7 cellular contexts compared by ENCODE assay signal in genomic region chr15:30723540-30724175, GRCh38.
DNase-seq lines count a peak whose midpoint lies in the region; ATAC-seq and TF ChIP-seq lines count a peak whose summit lies in the region.
"Not testable (repeated sequence)": the region's sequence is repeated elsewhere in the genome, so short reads cannot be mapped to it uniquely, and the experiment has no call there.

No MANE protein-coding gene starts in this region.

- H3K36me3 Mint-ChIP-seq in CD14-positive monocyte, result peaks cover 50 to 73% of the 10 kb centered on the region in 2 donors
- peaks cover 37% of the 10 kb centered on the region for H3K36me3 Mint-ChIP-seq in T-helper 1 cell treated with Interleukin-12 subunit alpha and Interleukin-12 subunit beta and Interleukin-4 antibody, amounts not matched to agents 30 μg/mL and 1 μg/mL, for 36 hours (ENCODE audit: low read depth)
- H3K36me3 Mint-ChIP-seq in activated CD8-positive, alpha-beta T cell treated with anti-CD3 and anti-CD28 coated beads, Interleukin-2, amount 10 ng/mL, durations not matched to agents 7 days and 5 days (ENCODE audit: low read depth), result peaks cover 68% of the 10 kb centered on the region
- H3K36me3 Mint-ChIP-seq in activated naive CD8-positive, alpha-beta T cell treated with anti-CD3 and anti-CD28 coated beads, Interleukin-2, amount 50 U/mL, for 24 hours (ENCODE audit: low read depth), result peaks cover 50% of the 10 kb centered on the region
- not testable (repeated sequence) for H3K36me3 Mint-ChIP-seq in stimulated activated effector memory CD8-positive, alpha-beta T cell treated with anti-CD3 and anti-CD28 coated beads, Interleukin-12 subunit alpha, Interleukin-12 subunit beta, amount 100 ng/mL, for 72 hours

- peak overlapping the region in 6 of 7 donors; percentile 3 to 72 (median 24) for H3K27ac Mint-ChIP-seq in CD14-positive monocyte
- peak overlapping the region; percentile 46 for H3K27ac Mint-ChIP-seq in T-helper 1 cell treated with Interleukin-12 subunit alpha and Interleukin-12 subunit beta and Interleukin-4 antibody, amounts not matched to agents 30 μg/mL and 1 μg/mL, for 36 hours
- H3K27ac Mint-ChIP-seq in activated CD8-positive, alpha-beta T cell treated with anti-CD3 and anti-CD28 coated beads, Interleukin-2, amount 10 ng/mL, durations not matched to agents 7 days and 5 days, result peak overlapping the region; percentile 28
- peak overlapping the region; percentile 9 for H3K27ac Mint-ChIP-seq in activated naive CD8-positive, alpha-beta T cell treated with anti-CD3 and anti-CD28 coated beads, Interleukin-2, amount 50 U/mL, for 24 hours
- peak overlapping the region; percentile 43 for H3K27ac Mint-ChIP-seq in stimulated activated effector memory CD8-positive, alpha-beta T cell treated with anti-CD3 and anti-CD28 coated beads, Interleukin-12 subunit alpha, Interleukin-12 subunit beta, amount 100 ng/mL, for 72 hours

- intact Hi-C loops in CD14-positive monocyte (cut with micrococcal nuclease), result not testable (repeated sequence)

- not testable (repeated sequence) for DNase-seq in CD14-positive monocyte (ENCODE audit: low spot score); activated CD8-positive, alpha-beta T cell treated with anti-CD3 and anti-CD28 coated beads, Interleukin-2, amount 10 ng/mL, durations not matched to agents 7 days and 5 days; activated naive CD8-positive, alpha-beta T cell treated with anti-CD3 and anti-CD28 coated beads, Interleukin-2, amount 50 U/mL, for 24 hours; stimulated activated effector memory CD8-positive, alpha-beta T cell treated with anti-CD3 and anti-CD28 coated beads, Interleukin-12 subunit alpha, Interleukin-12 subunit beta, amount 100 ng/mL, for 72 hours (ENCODE audit: low spot score in 2 of 2)
- DNase-seq in MV-4-11 (lab: John Stamatoyannopoulos, UW), result peak; percentile 54

- H3K4me1 Mint-ChIP-seq in CD14-positive monocyte, result peaks cover 15% of the 10 kb centered on the region
- H3K4me1 Mint-ChIP-seq in T-helper 1 cell treated with Interleukin-12 subunit alpha and Interleukin-12 subunit beta and Interleukin-4 antibody, amounts not matched to agents 30 μg/mL and 1 μg/mL, for 36 hours (ENCODE audit: low read depth), result peaks cover 15% of the 10 kb centered on the region
- peaks cover 22% of the 10 kb centered on the region for H3K4me1 Mint-ChIP-seq in activated CD8-positive, alpha-beta T cell treated with anti-CD3 and anti-CD28 coated beads, Interleukin-2, amount 10 ng/mL, durations not matched to agents 7 days and 5 days (ENCODE audit: low read depth)
- not testable (repeated sequence) for H3K4me1 Mint-ChIP-seq in activated naive CD8-positive, alpha-beta T cell treated with anti-CD3 and anti-CD28 coated beads, Interleukin-2, amount 50 U/mL, for 24 hours; stimulated activated effector memory CD8-positive, alpha-beta T cell treated with anti-CD3 and anti-CD28 coated beads, Interleukin-12 subunit alpha, Interleukin-12 subunit beta, amount 100 ng/mL, for 72 hours

- not testable (repeated sequence) for H3K4me3 Mint-ChIP-seq in CD14-positive monocyte; T-helper 1 cell treated with Interleukin-12 subunit alpha and Interleukin-12 subunit beta and Interleukin-4 antibody, amounts not matched to agents 30 μg/mL and 1 μg/mL, for 36 hours; activated CD8-positive, alpha-beta T cell treated with anti-CD3 and anti-CD28 coated beads, Interleukin-2, amount 10 ng/mL, durations not matched to agents 7 days and 5 days; activated naive CD8-positive, alpha-beta T cell treated with anti-CD3 and anti-CD28 coated beads, Interleukin-2, amount 50 U/mL, for 24 hours; stimulated activated effector memory CD8-positive, alpha-beta T cell treated with anti-CD3 and anti-CD28 coated beads, Interleukin-12 subunit alpha, Interleukin-12 subunit beta, amount 100 ng/mL, for 72 hours

- H3K9me3 Mint-ChIP-seq in CD14-positive monocyte; T-helper 1 cell treated with Interleukin-12 subunit alpha and Interleukin-12 subunit beta and Interleukin-4 antibody, amounts not matched to agents 30 μg/mL and 1 μg/mL, for 36 hours; activated CD8-positive, alpha-beta T cell treated with anti-CD3 and anti-CD28 coated beads, Interleukin-2, amount 10 ng/mL, durations not matched to agents 7 days and 5 days (ENCODE audit: insufficient read depth); activated naive CD8-positive, alpha-beta T cell treated with anti-CD3 and anti-CD28 coated beads, Interleukin-2, amount 50 U/mL, for 24 hours; stimulated activated effector memory CD8-positive, alpha-beta T cell treated with anti-CD3 and anti-CD28 coated beads, Interleukin-12 subunit alpha, Interleukin-12 subunit beta, amount 100 ng/mL, for 72 hours: not testable (repeated sequence)

- CTCF ChIA-PET in activated CD8-positive, alpha-beta T cell treated with anti-CD3 and anti-CD28 coated beads, Interleukin-2, amount 10 ng/mL, durations not matched to agents 7 days and 5 days (lab: Charles Lee), result not testable (repeated sequence)

- H3K27me3 Mint-ChIP-seq in CD14-positive monocyte (ENCODE audit: low read depth in 3 of 3); T-helper 1 cell treated with Interleukin-12 subunit alpha and Interleukin-12 subunit beta and Interleukin-4 antibody, amounts not matched to agents 30 μg/mL and 1 μg/mL, for 36 hours (ENCODE audit: low read depth); activated CD8-positive, alpha-beta T cell treated with anti-CD3 and anti-CD28 coated beads, Interleukin-2, amount 10 ng/mL, durations not matched to agents 7 days and 5 days (ENCODE audit: low read depth); activated naive CD8-positive, alpha-beta T cell treated with anti-CD3 and anti-CD28 coated beads, Interleukin-2, amount 50 U/mL, for 24 hours: not testable (repeated sequence)

- ATAC-seq in GM18868 (IDR thresholded peaks at IDR 0.05; ENCODE audit: unreplicated experiment), result peak; percentile 52
- not testable (repeated sequence) for ATAC-seq in activated CD8-positive, alpha-beta T cell treated with anti-CD3 and anti-CD28 coated beads, Interleukin-2, amount 10 ng/mL, durations not matched to agents 7 days and 5 days; activated naive CD8-positive, alpha-beta T cell treated with anti-CD3 and anti-CD28 coated beads, Interleukin-2, amount 50 U/mL, for 24 hours; stimulated activated effector memory CD8-positive, alpha-beta T cell treated with anti-CD3 and anti-CD28 coated beads, Interleukin-12 subunit alpha, Interleukin-12 subunit beta, amount 100 ng/mL, for 72 hours

- not testable (repeated sequence) for TF ChIP-seq CTCF in CD14-positive monocyte (IDR thresholded peaks at IDR 0.05)

- POLR2A ChIA-PET in activated CD8-positive, alpha-beta T cell treated with anti-CD3 and anti-CD28 coated beads, Interleukin-2, amount 10 ng/mL, durations not matched to agents 7 days and 5 days (lab: Charles Lee), result not testable (repeated sequence)
